In the genomic region with DNA sequence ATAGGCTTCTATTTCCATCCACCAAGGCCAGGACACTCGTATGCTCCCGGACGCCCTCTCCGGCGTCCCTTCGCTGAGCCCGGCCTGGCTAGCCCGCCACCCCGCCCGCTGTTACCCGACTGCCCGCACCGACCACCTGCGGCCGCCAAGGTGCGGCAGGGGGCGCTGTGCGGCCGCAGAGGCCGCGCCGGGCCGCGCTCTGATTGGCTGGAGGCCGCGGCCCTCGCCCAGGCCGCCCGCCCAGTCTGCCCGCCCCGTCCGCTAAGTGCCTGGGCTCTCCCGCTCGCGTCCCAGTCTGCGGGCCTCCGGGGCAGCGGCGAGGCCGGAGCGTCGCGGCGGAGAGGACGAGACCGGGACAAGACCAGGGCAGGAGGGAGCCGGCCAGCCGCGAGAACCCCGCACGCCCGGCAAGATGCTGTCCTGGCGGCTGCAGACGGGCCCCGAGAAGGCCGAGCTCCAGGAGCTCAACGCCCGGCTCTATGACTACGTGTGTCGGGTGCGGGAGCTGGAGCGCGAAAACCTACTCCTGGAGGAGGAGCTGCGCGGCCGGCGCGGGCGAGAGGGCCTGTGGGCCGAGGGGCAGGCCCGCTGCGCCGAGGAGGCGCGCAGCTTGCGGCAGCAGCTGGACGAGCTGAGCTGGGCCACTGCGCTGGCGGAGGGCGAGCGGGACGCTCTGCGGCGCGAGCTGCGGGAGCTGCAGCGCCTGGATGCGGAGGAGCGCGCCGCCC, we compare ENCODE assay signal across 8 cellular contexts. TPM values are rescaled to one million over a fixed set of nuclear protein-coding genes. Genes with fewer than 3 reads are reported as not detected.
DNase-seq lines count a peak whose midpoint lies in the region; ATAC-seq and TF ChIP-seq lines count a peak whose summit lies in the region.

Gene SYNM, plus strand, starts transcription at position 293 of the 728 bp plus-strand sequence. Its CDS starts 120 bp downstream, at position 413.

- H3K36me3 ChIP-seq in tibial nerve = no peaks in the 10 kb centered on the region

- no peaks in the 10 kb centered on the region for H3K9me3 Mint-ChIP-seq in activated T-cell treated with anti-CD3 and anti-CD28 coated beads, Interleukin-2, amount 50 U/mL, for 4 hours
- no peaks in the 10 kb centered on the region for H3K9me3 Mint-ChIP-seq in naive thymus-derived CD8-positive, alpha-beta T cell

- peak within 1 kb of the TSS; percentile 43 to 86 (median 54) for H3K27ac ChIP-seq in tibial nerve

- 0 to 1% methylated on average over 20 to 33 of the region's 91 CpGs for WGBS in tibial nerve, 2 donors

- no peaks in the 10 kb centered on the region for H3K9me3 ChIP-seq in tibial nerve

- TF ChIP-seq POLR2A in tibial nerve (IDR thresholded peaks at IDR 0.05) = peak in 1 of 2 donors; percentile 77

- H3K27me3 Mint-ChIP-seq in activated T-cell treated with anti-CD3 and anti-CD28 coated beads, Interleukin-2, amount 50 U/mL, for 4 hours (ENCODE audit: low read depth) = peaks cover 51% of the 10 kb centered on the region
- H3K27me3 Mint-ChIP-seq in naive thymus-derived CD8-positive, alpha-beta T cell = peaks cover 20 to 53% (median 43%) of the 10 kb centered on the region in 5 donors

- TF ChIP-seq EP300 in tibial nerve (IDR thresholded peaks at IDR 0.05) = peak in 1 of 2 donors; percentile 86

- no peaks in the 10 kb centered on the region for H3K36me3 Mint-ChIP-seq in activated T-cell treated with anti-CD3 and anti-CD28 coated beads, Interleukin-2, amount 50 U/mL, for 4 hours (ENCODE audit: insufficient read depth)
- no peaks in the 10 kb centered on the region for H3K36me3 Mint-ChIP-seq in naive thymus-derived CD8-positive, alpha-beta T cell

- peaks cover 0 to 7% of the 10 kb centered on the region in 2 donors for H3K27me3 ChIP-seq in tibial nerve

- H3K4me3 ChIP-seq in AG10803 (ENCODE audit: low read length) (peak within 1 kb of the TSS; percentile 55), fibroblast of villous mesenchyme (ENCODE audit: low read depth, low read length) (peak within 1 kb of the TSS; percentile 60), tibial nerve (peak within 1 kb of the TSS; percentile 47 to 74 (median 54))

- peaks cover 9% of the 10 kb centered on the region for H3K4me1 Mint-ChIP-seq in activated T-cell treated with anti-CD3 and anti-CD28 coated beads, Interleukin-2, amount 50 U/mL, for 4 hours (ENCODE audit: low read depth)
- H3K4me1 Mint-ChIP-seq in naive thymus-derived CD8-positive, alpha-beta T cell = peaks cover 4 to 12% (median 11%) of the 10 kb centered on the region in 4 donors

- no peak within 1 kb of the TSS for H3K27ac Mint-ChIP-seq in naive thymus-derived CD8-positive, alpha-beta T cell

- TF ChIP-seq CTCF in AG10803 (conservative IDR thresholded peaks at IDR 0.05; ENCODE audit: low read length) (peak; percentile 31), fibroblast of villous mesenchyme (IDR thresholded peaks at IDR 0.05; ENCODE audit: insufficient read depth, low read depth, low read length) (peak; percentile 55), tibial nerve (IDR thresholded peaks at IDR 0.05) (peak; percentile 80 to 97 (median 93))

- POLR2A ChIA-PET in naive thymus-derived CD8-positive, alpha-beta T cell (lab: Charles Lee) = no interaction called here

- peaks cover 0 to 56% (median 3%) of the 10 kb centered on the region in 4 donors for H3K4me1 ChIP-seq in tibial nerve

- peak within 1 kb of the TSS; percentile 58 for H3K4me3 Mint-ChIP-seq in activated T-cell treated with anti-CD3 and anti-CD28 coated beads, Interleukin-2, amount 50 U/mL, for 4 hours
- H3K4me3 Mint-ChIP-seq in naive thymus-derived CD8-positive, alpha-beta T cell = peak within 1 kb of the TSS; percentile 9 to 75 (median 52)

- DNase-seq in AG10803 (ENCODE audit: low read depth) (peak; percentile 68), NCI-H2171 (lab: John Stamatoyannopoulos, UW) (peak; percentile 58), fibroblast of villous mesenchyme (ENCODE audit: low read depth) (peak; percentile 84), tibial nerve (ENCODE audit: low spot score in 2 of 2) (peak; percentile 50 to 58)
- DNase-seq in activated T-cell treated with anti-CD3 and anti-CD28 coated beads, Interleukin-2, amount 50 U/mL, for 4 hours = no peak
- DNase-seq in naive thymus-derived CD8-positive, alpha-beta T cell = peak in 2 of 10 donors; percentile 7 to 42

- peak; percentile 67 for ATAC-seq in GM18519 (IDR thresholded peaks at IDR 0.05; ENCODE audit: low FRiP score, unreplicated experiment)
- peak; percentile 69 for ATAC-seq in HG02973 (IDR thresholded peaks at IDR 0.05; ENCODE audit: unreplicated experiment)
- ATAC-seq in activated T-cell treated with anti-CD3 and anti-CD28 coated beads, Interleukin-2, amount 50 U/mL, for 4 hours = peak; percentile 49 to 53
- peak; percentile 26 to 55 for ATAC-seq in naive thymus-derived CD8-positive, alpha-beta T cell

RNA-seq across cellular contexts. Expression of gene SYNM, which starts in this region (rescaled TPM):
- total RNA-seq in activated T-cell treated with anti-CD3 and anti-CD28 coated beads, Interleukin-2, amount 50 U/mL, for 4 hours = under 1 TPM; 0.42 to 0.60 (median 0.53) TPM
- total RNA-seq in fibroblast of villous mesenchyme (5.6 and 8.4 TPM in 2 replicates), tibial nerve (10 to 100 TPM; 26.4 to 47.0 (median 29.6) TPM)
- total RNA-seq in naive thymus-derived CD8-positive, alpha-beta T cell = 1 to 10 TPM; 1.1 TPM
- under 1 TPM in 2 of 3 donors, not detected in 1; 0.08 to 0.54 TPM for polyA plus RNA-seq in naive thymus-derived CD8-positive, alpha-beta T cell

Comparison
In these comparisons a context has a peak if more than half of its experiments do, and no peak if none do; other contexts are left out.
1. Peak in ATAC-seq in activated T-cell treated with anti-CD3 and anti-CD28 coated beads, Interleukin-2, amount 50 U/mL, for 4 hours; RNA of the gene not detected or under 1 TPM.
2. CTCF ChIP-seq: peak in every context shown above with its lines; median percentile 93 in tibial nerve; 55 in fibroblast of villous mesenchyme; 31 in AG10803.